In the genomic region with DNA sequence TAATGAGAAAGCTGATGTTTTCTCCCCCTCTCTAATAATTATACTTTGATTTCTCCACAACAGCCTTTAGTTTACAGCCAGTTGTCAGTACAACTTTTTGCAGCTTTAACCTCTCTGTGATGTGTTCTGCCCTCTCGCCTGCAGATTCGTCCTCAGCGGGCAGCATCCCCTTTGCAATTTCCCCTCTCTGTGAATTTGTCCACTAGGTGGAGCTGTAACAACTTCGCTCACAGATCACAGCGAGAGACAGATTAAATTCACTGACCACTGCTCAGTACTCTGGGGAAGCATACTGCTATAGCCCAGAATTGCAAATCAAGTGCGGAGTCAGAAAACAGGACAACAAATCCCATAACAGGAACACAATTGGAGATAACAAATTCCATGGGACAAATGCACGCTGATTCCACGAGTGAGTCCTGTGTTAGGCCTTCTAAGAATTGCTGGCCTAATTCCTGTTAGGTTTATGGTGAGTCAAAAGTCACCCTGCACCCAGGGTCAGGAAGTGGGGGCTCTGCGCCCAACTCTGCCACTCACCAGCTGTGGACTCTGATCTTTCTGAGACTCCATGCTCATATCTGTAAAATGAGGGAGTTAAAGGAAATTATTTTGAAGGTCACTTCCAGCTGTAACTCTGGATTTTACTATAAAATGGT, we compare ENCODE assay signal across 9 cellular contexts.
DNase-seq lines count a peak whose midpoint lies in the region; ATAC-seq and TF ChIP-seq lines count a peak whose summit lies in the region.
"Had no signal": no experiment of that assay in that cellular context is flagged by ENCODE, and none has a peak within 500 bp of the region (broad histone marks: within the 10 kb centered on the region; RNA-seq: fewer than 3 reads in every experiment).

No MANE protein-coding gene starts in this region.

- 15 to 26% methylated on average over 8 to 9 of the region's 9 CpGs for WGBS in endodermal cell (ENCODE audit: insufficient coverage in 1 of 2, insufficient read length in 1 of 2), 2 experiments

- H3K27ac ChIP-seq in RWPE1 (no peak overlapping the region), endodermal cell (ENCODE audit: low read depth, low read length) (no peak overlapping the region)

- H3K27me3 ChIP-seq in endodermal cell (ENCODE audit: control insufficient read depth, insufficient read depth, low read length, poor library complexity, severe bottlenecking) = no peaks in the 10 kb centered on the region

- peak; percentile 94 for TF ChIP-seq CTCF in RWPE1 (conservative IDR thresholded peaks at IDR 0.05; ENCODE audit: low read depth)
- TF ChIP-seq CTCF in endodermal cell (conservative IDR thresholded peaks at IDR 0.05) = peak; percentile 90

- H3K4me3 ChIP-seq in endodermal cell (ENCODE audit: low read length) = no peak overlapping the region

- POLR2A ChIA-PET in RWPE1 (lab: Yijun Ruan, JAX; ENCODE audit: low non-redundant PET) = no interaction called here

- H3K36me3 Mint-ChIP-seq in endodermal cell (ENCODE audit: low read depth) = no peaks in the 10 kb centered on the region

- no peaks in the 10 kb centered on the region for H3K36me3 ChIP-seq in endodermal cell (ENCODE audit: control insufficient read depth, insufficient read depth, low read length)

- no peaks in the 10 kb centered on the region for H3K27me3 Mint-ChIP-seq in endodermal cell (ENCODE audit: insufficient read depth)
- H3K27me3 Mint-ChIP-seq: effector memory CD8-positive, alpha-beta T cell had no signal

- H3K9me3 ChIP-seq in endodermal cell (ENCODE audit: control insufficient read depth, low read length) = no peaks in the 10 kb centered on the region

- H3K9me3 Mint-ChIP-seq in endodermal cell = no peaks in the 10 kb centered on the region

- H3K4me3 Mint-ChIP-seq in endodermal cell = no peak overlapping the region
- H3K4me3 Mint-ChIP-seq: effector memory CD8-positive, alpha-beta T cell had no signal

- peaks cover 5% of the 10 kb centered on the region for H3K4me1 ChIP-seq in endodermal cell (ENCODE audit: control insufficient read depth, insufficient read depth, low read length)

- no peak overlapping the region for H3K27ac Mint-ChIP-seq in endodermal cell
- H3K27ac Mint-ChIP-seq: effector memory CD8-positive, alpha-beta T cell had no signal

- no peak overlapping the region for H3K9ac ChIP-seq in endodermal cell (ENCODE audit: extremely low read depth, low read length, poor library complexity, severe bottlenecking)

- CTCF ChIA-PET in RWPE1 (lab: Yijun Ruan, JAX) = interaction anchor here (0.6 to 2.1 kb wide), 27 partner anchors 10 to 1935 kb away, joined by 3 to 12 read pairs (median 3); no protein-coding TSS in a partner anchor

- DNase-seq in SIG-M5 treated with dmso at 0.1 percent for 504 hours (lab: John Stamatoyannopoulos, UW; ENCODE audit: unreplicated experiment) = peak; percentile 69
- no peak for DNase-seq in SIG-M5 (lab: John Stamatoyannopoulos, UW)
- peak; percentile 8 for DNase-seq in KG1 (lab: John Stamatoyannopoulos, UW)
- peak; percentile 58 for DNase-seq in RWPE1 (ENCODE audit: low spot score)
- DNase-seq in endodermal cell = peak; percentile 89
- peak; percentile 87 for DNase-seq in midbrain (lab: John Stamatoyannopoulos, UW)
- no peak for DNase-seq in amniotic stem cell (lab: John Stamatoyannopoulos, UW)

- peaks cover 28% of the 10 kb centered on the region for H3K4me1 Mint-ChIP-seq in endodermal cell

- peak; percentile 87 for ATAC-seq in GM21723 (IDR thresholded peaks at IDR 0.05; ENCODE audit: unreplicated experiment)
- ATAC-seq: effector memory CD8-positive, alpha-beta T cell had no signal

Comparison
In these comparisons a context has a peak if more than half of its experiments do, and no peak if none do; other contexts are left out.
1. DNase-seq: peak in SIG-M5 treated with dmso at 0.1 percent for 504 hours (single experiment), KG1 (single experiment), RWPE1 (single experiment), endodermal cell (single experiment) and midbrain (single experiment); none in SIG-M5 (single experiment) and amniotic stem cell (single experiment).